8 cellular contexts compared by ENCODE assay signal in genomic region chr4:98261291-98262271, GRCh38. TPM values are rescaled to one million over a fixed set of nuclear protein-coding genes. Genes with fewer than 3 reads are reported as not detected.
DNase-seq lines count a peak whose midpoint lies in the region; ATAC-seq and TF ChIP-seq lines count a peak whose summit lies in the region.

TSS of gene RAP1GDS1 (plus strand) at chr4:98261384. CDS start at chr4:98261566, 182 bp downstream.

- intact Hi-C loops in esophagus squamous epithelium (cut with DNase I), result no loop called here

- ATAC-seq in GM18909 (IDR thresholded peaks at IDR 0.05; ENCODE audit: poor library complexity, unreplicated experiment) (peak; percentile 17), HG03159 (IDR thresholded peaks at IDR 0.05; ENCODE audit: unreplicated experiment) (peak; percentile 20)

- WGBS in esophagus squamous epithelium, 2 donors, result 0% methylated on average over 10 to 11 of the region's 103 CpGs

- TF ChIP-seq POLR2A in esophagus squamous epithelium (IDR thresholded peaks at IDR 0.05), result no peak

- H3K27me3 ChIP-seq in esophagus squamous epithelium (no peaks in the 10 kb centered on the region), muscle layer of duodenum (ENCODE audit: low read depth, low read length) (no peaks in the 10 kb centered on the region)

- no peaks in the 10 kb centered on the region for H3K36me3 ChIP-seq in esophagus squamous epithelium
- H3K36me3 ChIP-seq in muscle layer of duodenum (ENCODE audit: control insufficient read depth in 1 of 2, insufficient read depth in 2 of 2, low read length in 2 of 2), result peaks cover 0 to 3% of the 10 kb centered on the region in 2 donors

- H3K27ac ChIP-seq in esophagus squamous epithelium, result peak within 1 kb of the TSS; percentile 94 to 100 (median 97)
- H3K27ac ChIP-seq in muscle layer of duodenum (ENCODE audit: low read length), result peak within 1 kb of the TSS; percentile 86

- H3K9me3 ChIP-seq in esophagus squamous epithelium (no peaks in the 10 kb centered on the region), muscle layer of duodenum (ENCODE audit: control insufficient read depth in 1 of 2, low read length in 2 of 2) (no peaks in the 10 kb centered on the region)

- H3K4me1 ChIP-seq in esophagus squamous epithelium, result peaks cover 0 to 31% (median 12%) of the 10 kb centered on the region in 3 donors
- peaks cover 9 to 11% of the 10 kb centered on the region in 2 donors for H3K4me1 ChIP-seq in muscle layer of duodenum (ENCODE audit: control insufficient read depth in 1 of 2, insufficient read depth in 2 of 2, low read length in 2 of 2)

- no peak for TF ChIP-seq CTCF in AG09309 (IDR thresholded peaks at IDR 0.05; ENCODE audit: control insufficient read depth, insufficient read depth, low read depth, low read length, missing control alignments)
- peak in 1 of 6 experiments; percentile 3 for TF ChIP-seq CTCF in esophagus squamous epithelium (IDR thresholded peaks at IDR 0.05)

- H3K4me3 ChIP-seq in AG09309 (ENCODE audit: control insufficient read depth, low read depth, low read length), result peak within 1 kb of the TSS; percentile 86
- peak within 1 kb of the TSS; percentile 92 to 98 (median 94) for H3K4me3 ChIP-seq in esophagus squamous epithelium
- H3K4me3 ChIP-seq in muscle layer of duodenum (ENCODE audit: low read depth in 1 of 2, low read length in 2 of 2), result peak within 1 kb of the TSS; percentile 87 to 91

- DNase-seq in AG09309 (ENCODE audit: low read depth), result no peak
- peak; percentile 67 for DNase-seq in NCI-H69 (lab: John Stamatoyannopoulos, UW)
- DNase-seq in activated T-cell treated with anti-CD3 and anti-CD28 coated beads for 24 hours (ENCODE audit: low read depth), result peak; percentile 25
- DNase-seq in esophagus squamous epithelium (lab: John Stamatoyannopoulos, UW), result peak; percentile 37
- peak; percentile 70 to 84 (median 81) for DNase-seq in stimulated activated naive CD4-positive, alpha-beta T cell (lab: John Stamatoyannopoulos, UW)

RNA-seq across cellular contexts. Expression of gene RAP1GDS1, which starts in this region (rescaled TPM):
- 10 to 100 TPM; 19.4 to 38.0 (median 33.9) TPM for total RNA-seq in esophagus squamous epithelium
